In genomic region chr1:116666090-116666489, GRCh38 we compare ENCODE assay signal across 9 cellular contexts. TPM values are rescaled to one million over a fixed set of nuclear protein-coding genes. Genes with fewer than 3 reads are reported as not detected.
A peak's percentile ranks its signal among the peaks of the same experiment; 100 is the strongest.
DNase-seq lines count a peak whose midpoint lies in the region; ATAC-seq, FAIRE-seq and TF ChIP-seq lines count a peak whose summit lies in the region.
"Had no signal": no experiment of that assay in that cellular context is flagged by ENCODE, and none has a peak within 500 bp of the region (broad histone marks: within the 10 kb centered on the region; RNA-seq: fewer than 3 reads in every experiment).

No MANE protein-coding gene starts in this region.

- no peak for FAIRE-seq in astrocyte (lab: Jason Lieb, UNC)

- H3K9me3 Mint-ChIP-seq in activated naive CD8-positive, alpha-beta T cell (ENCODE audit: low read depth) = no peaks in the 10 kb centered on the region
- H3K9me3 Mint-ChIP-seq in activated naive CD8-positive, alpha-beta T cell treated with anti-CD3 and anti-CD28 coated beads for 36 hours = no peaks in the 10 kb centered on the region
- H3K9me3 Mint-ChIP-seq in astrocyte (ENCODE audit: unreplicated experiment) = peaks cover 2% of the 10 kb centered on the region

- H3K9ac ChIP-seq in astrocyte (ENCODE audit: low read length) = no peak overlapping the region

- H3K27ac ChIP-seq in astrocyte (ENCODE audit: low read depth, low read length) (no peak overlapping the region), lower lobe of right lung (no peak overlapping the region), thoracic aorta (no peak overlapping the region)

- H3K9me3 ChIP-seq in astrocyte (ENCODE audit: insufficient read depth, low read depth, low read length) (no peaks in the 10 kb centered on the region), lower lobe of right lung (no peaks in the 10 kb centered on the region), thoracic aorta (no peaks in the 10 kb centered on the region)

- peaks cover 51% of the 10 kb centered on the region for H3K27me3 Mint-ChIP-seq in activated naive CD8-positive, alpha-beta T cell
- H3K27me3 Mint-ChIP-seq in activated naive CD8-positive, alpha-beta T cell treated with anti-CD3 and anti-CD28 coated beads for 36 hours = peaks cover 73% of the 10 kb centered on the region
- H3K27me3 Mint-ChIP-seq in astrocyte (ENCODE audit: low read depth, unreplicated experiment) = peaks cover 44% of the 10 kb centered on the region

- ATAC-seq in lower lobe of right lung = peak in 1 of 2 donors; percentile 58
- no peak for ATAC-seq in thoracic aorta (ENCODE audit: insufficient number of reproducible peaks, low FRiP score, low read depth)
- ATAC-seq in HG03135 (IDR thresholded peaks at IDR 0.05; ENCODE audit: unreplicated experiment) = no peak

- no peaks in the 10 kb centered on the region for H3K36me3 Mint-ChIP-seq in activated naive CD8-positive, alpha-beta T cell
- no peaks in the 10 kb centered on the region for H3K36me3 Mint-ChIP-seq in activated naive CD8-positive, alpha-beta T cell treated with anti-CD3 and anti-CD28 coated beads for 36 hours
- peaks cover 2% of the 10 kb centered on the region for H3K36me3 Mint-ChIP-seq in astrocyte (ENCODE audit: low read depth, unreplicated experiment)

- no peaks in the 10 kb centered on the region for H3K79me2 ChIP-seq in astrocyte (ENCODE audit: insufficient read depth, low read length)

- H3K4me3 ChIP-seq in astrocyte (ENCODE audit: insufficient read depth, low read depth, low read length) (no peak overlapping the region), lower lobe of right lung (peak overlapping the region; percentile 68), thoracic aorta (peak overlapping the region; percentile 89)

- no peak for DNase-seq in activated naive CD8-positive, alpha-beta T cell treated with anti-CD3 and anti-CD28 coated beads for 36 hours
- no peak for DNase-seq in astrocyte (ENCODE audit: low read depth)
- no peak for DNase-seq in lower lobe of right lung
- no peak for DNase-seq in thoracic aorta (ENCODE audit: low spot score)
- DNase-seq in NCI-H2081 (lab: John Stamatoyannopoulos, UW) = no peak
- DNase-seq in cortex of kidney (lab: John Stamatoyannopoulos, UW) = no peak
- DNase-seq: midbrain had no signal

- peak overlapping the region; percentile 94 for H3K4me2 ChIP-seq in astrocyte (ENCODE audit: low read length)

- H3K4me1 ChIP-seq in astrocyte (ENCODE audit: insufficient read depth, low read length) (peaks cover 7% of the 10 kb centered on the region), lower lobe of right lung (peaks cover 12% of the 10 kb centered on the region), thoracic aorta (ENCODE audit: control insufficient read depth in 1 of 2, low read depth in 2 of 2) (peaks cover 11 to 13% of the 10 kb centered on the region in 2 donors)

- no peaks in the 10 kb centered on the region for H4K20me1 ChIP-seq in astrocyte (ENCODE audit: insufficient read depth, low read length)

- H2AFZ ChIP-seq in astrocyte (ENCODE audit: low read depth, low read length) = no peak overlapping the region

- TF ChIP-seq CTCF in astrocyte (IDR thresholded peaks at IDR 0.05; ENCODE audit: insufficient read depth, low read depth, low read length) = no peak
- no peak for TF ChIP-seq CTCF in lower lobe of right lung (IDR thresholded peaks at IDR 0.05)
- no peak for TF ChIP-seq CTCF in thoracic aorta (IDR thresholded peaks at IDR 0.05)

- intact Hi-C loops in lower lobe of right lung (cut with DNase I) = no loop called here

- H3K27me3 ChIP-seq in astrocyte (ENCODE audit: insufficient read depth, low read length) = peaks cover 28% of the 10 kb centered on the region
- peaks cover 13% of the 10 kb centered on the region for H3K27me3 ChIP-seq in lower lobe of right lung (ENCODE audit: low read depth)
- H3K27me3 ChIP-seq in thoracic aorta (replicated peaks; ENCODE audit: insufficient read depth) = no peaks in the 10 kb centered on the region

- H3K4me1 Mint-ChIP-seq in activated naive CD8-positive, alpha-beta T cell (ENCODE audit: low read depth) = peaks cover 16% of the 10 kb centered on the region
- peaks cover 16% of the 10 kb centered on the region for H3K4me1 Mint-ChIP-seq in activated naive CD8-positive, alpha-beta T cell treated with anti-CD3 and anti-CD28 coated beads for 36 hours
- peaks cover 1% of the 10 kb centered on the region for H3K4me1 Mint-ChIP-seq in astrocyte (ENCODE audit: low read depth, unreplicated experiment)

- H3K27ac Mint-ChIP-seq in activated naive CD8-positive, alpha-beta T cell = no peak overlapping the region
- H3K27ac Mint-ChIP-seq in activated naive CD8-positive, alpha-beta T cell treated with anti-CD3 and anti-CD28 coated beads for 36 hours = no peak overlapping the region
- no peak overlapping the region for H3K27ac Mint-ChIP-seq in astrocyte (ENCODE audit: unreplicated experiment)

- H3K36me3 ChIP-seq in astrocyte (ENCODE audit: insufficient read depth, low read length) (no peaks in the 10 kb centered on the region), lower lobe of right lung (no peaks in the 10 kb centered on the region), thoracic aorta (no peaks in the 10 kb centered on the region)

- peak overlapping the region; percentile 86 for H3K4me3 Mint-ChIP-seq in activated naive CD8-positive, alpha-beta T cell
- H3K4me3 Mint-ChIP-seq in activated naive CD8-positive, alpha-beta T cell treated with anti-CD3 and anti-CD28 coated beads for 36 hours = no peak overlapping the region
- H3K4me3 Mint-ChIP-seq in astrocyte (ENCODE audit: unreplicated experiment) = peak overlapping the region; percentile 87

RNA-seq across cellular contexts. Expression of gene IGSF3, which starts 1.4 kb away (rescaled TPM):
- total RNA-seq in activated naive CD8-positive, alpha-beta T cell treated with anti-CD3 and anti-CD28 coated beads for 36 hours = under 1 TPM; 0.70 to 0.92 TPM
- total RNA-seq in astrocyte = 11.7 and 12.7 TPM in 2 replicates
- total RNA-seq in lower lobe of right lung = 15.8 TPM
- total RNA-seq in thoracic aorta = 1 to 10 TPM; 1.5 to 8.0 TPM
